In genomic region chr9:77708416-77708815, GRCh38 we compare ENCODE assay signal across 14 cellular contexts.
DNase-seq lines count a peak whose midpoint lies in the region; ATAC-seq lines count a peak whose summit lies in the region.
"Had no signal": no experiment of that assay in that cellular context is flagged by ENCODE, and none has a peak within 500 bp of the region (broad histone marks: within the 10 kb centered on the region; RNA-seq: fewer than 3 reads in every experiment).

No MANE protein-coding gene starts in this region.

- peak overlapping the region; percentile 97 for H3K27ac ChIP-seq in mesenchymal stem cell (ENCODE audit: low read length, poor library complexity, severe bottlenecking)

- no peak overlapping the region for H3K14ac ChIP-seq in mesenchymal stem cell (ENCODE audit: low read length in 2 of 2)

- H2BK12ac ChIP-seq in mesenchymal stem cell (ENCODE audit: low read length in 2 of 2): no peak overlapping the region

- H3K36me3 Mint-ChIP-seq in dendritic cell treated with granulocyte-macrophage colony-stimulating factor and Interleukin-4, amounts not matched to agents 40 ng/mL and 50 ng/mL, for 4 days (ENCODE audit: low read depth): peaks cover 9% of the 10 kb centered on the region
- no peaks in the 10 kb centered on the region for H3K36me3 Mint-ChIP-seq in natural killer cell treated with Interleukin-12 subunit alpha and Interleukin-12 subunit beta and Interleukin-15 and Interleukin-18, amount 100 ng/mL, for 72 hours

- H3K9me3 Mint-ChIP-seq in dendritic cell treated with granulocyte-macrophage colony-stimulating factor and Interleukin-4, amounts not matched to agents 40 ng/mL and 50 ng/mL, for 4 days: peaks cover 15% of the 10 kb centered on the region
- H3K9me3 Mint-ChIP-seq in natural killer cell treated with Interleukin-12 subunit alpha and Interleukin-12 subunit beta and Interleukin-15 and Interleukin-18, amount 100 ng/mL, for 72 hours: no peaks in the 10 kb centered on the region

- no peak overlapping the region for H2BK15ac ChIP-seq in mesenchymal stem cell (ENCODE audit: low read depth, poor library complexity, severe bottlenecking)

- H3K4me3 Mint-ChIP-seq in dendritic cell treated with granulocyte-macrophage colony-stimulating factor and Interleukin-4, amounts not matched to agents 40 ng/mL and 50 ng/mL, for 4 days: no peak overlapping the region
- H3K4me3 Mint-ChIP-seq in natural killer cell treated with Interleukin-12 subunit alpha and Interleukin-12 subunit beta and Interleukin-15 and Interleukin-18, amount 100 ng/mL, for 72 hours: no peak overlapping the region
- H3K4me3 Mint-ChIP-seq: activated naive CD8-positive, alpha-beta T cell treated with anti-CD3 and anti-CD28 coated beads, Interleukin-2, amount 10 ng/mL, durations not matched to agents 7 days and 5 days; nephron had no signal

- no peak overlapping the region for H2AFZ ChIP-seq in mesenchymal stem cell (ENCODE audit: low read depth, low read length)

- no peaks in the 10 kb centered on the region for H3K79me1 ChIP-seq in mesenchymal stem cell (replicated peaks; ENCODE audit: low read length, poor library complexity, severe bottlenecking)

- no peaks in the 10 kb centered on the region for H3K27me3 Mint-ChIP-seq in dendritic cell treated with granulocyte-macrophage colony-stimulating factor and Interleukin-4, amounts not matched to agents 40 ng/mL and 50 ng/mL, for 4 days
- H3K27me3 Mint-ChIP-seq in natural killer cell treated with Interleukin-12 subunit alpha and Interleukin-12 subunit beta and Interleukin-15 and Interleukin-18, amount 100 ng/mL, for 72 hours: peaks cover 3 to 11% of the 10 kb centered on the region in 2 donors
- H3K27me3 Mint-ChIP-seq: activated naive CD8-positive, alpha-beta T cell treated with anti-CD3 and anti-CD28 coated beads, Interleukin-2, amount 10 ng/mL, durations not matched to agents 7 days and 5 days had no signal

- no peak overlapping the region for H3K23ac ChIP-seq in mesenchymal stem cell (ENCODE audit: low read length in 2 of 2)

- H2BK5ac ChIP-seq in mesenchymal stem cell (ENCODE audit: low read depth, low read length, poor library complexity, severe bottlenecking): no peak overlapping the region

- H4K91ac ChIP-seq in mesenchymal stem cell (ENCODE audit: low read length): no peak overlapping the region

- H3K27ac Mint-ChIP-seq in dendritic cell treated with granulocyte-macrophage colony-stimulating factor and Interleukin-4, amounts not matched to agents 40 ng/mL and 50 ng/mL, for 4 days: peak overlapping the region; percentile 79
- no peak overlapping the region for H3K27ac Mint-ChIP-seq in natural killer cell treated with Interleukin-12 subunit alpha and Interleukin-12 subunit beta and Interleukin-15 and Interleukin-18, amount 100 ng/mL, for 72 hours
- H3K27ac Mint-ChIP-seq: activated naive CD8-positive, alpha-beta T cell treated with anti-CD3 and anti-CD28 coated beads, Interleukin-2, amount 10 ng/mL, durations not matched to agents 7 days and 5 days; nephron had no signal

- H3K4me3 ChIP-seq in mesenchymal stem cell (ENCODE audit: insufficient read depth in 1 of 2, low read depth in 1 of 2, low read length in 2 of 2): no peak overlapping the region
- H3K4me3 ChIP-seq: skin epidermis had no signal

- no peak overlapping the region for H3K4ac ChIP-seq in mesenchymal stem cell (ENCODE audit: low read depth in 1 of 2, low read length in 2 of 2)

- intact Hi-C loops in dendritic cell treated with granulocyte-macrophage colony-stimulating factor and Interleukin-4, amounts not matched to agents 40 ng/mL and 50 ng/mL, for 4 days (cut with micrococcal nuclease): no loop called here
- intact Hi-C loops in cardiac septum (cut with DNase I): no loop called here

- H2BK120ac ChIP-seq in mesenchymal stem cell (ENCODE audit: low read depth, low read length): no peak overlapping the region

- peaks cover 4% of the 10 kb centered on the region for H3K4me1 ChIP-seq in mesenchymal stem cell (ENCODE audit: control insufficient read depth, insufficient read depth, low read depth, low read length)

- H3K27me3 ChIP-seq in mesenchymal stem cell (ENCODE audit: control insufficient read depth in 1 of 2, insufficient read depth in 1 of 2, low read length in 2 of 2): no peaks in the 10 kb centered on the region

- no peak overlapping the region for H4K8ac ChIP-seq in mesenchymal stem cell (ENCODE audit: low read length)

- no peak overlapping the region for H3K4me2 ChIP-seq in mesenchymal stem cell (ENCODE audit: low read length, poor library complexity, severe bottlenecking)

- DNase-seq in A172 (ENCODE audit: low spot score) (peak; percentile 57), NCI-H226 (peak; percentile 38), mesenchymal stem cell (peak; percentile 43), cardiac septum (ENCODE audit: low spot score) (no peak)
- no peak for DNase-seq in natural killer cell treated with Interleukin-12 subunit alpha and Interleukin-12 subunit beta and Interleukin-15 and Interleukin-18, amount 100 ng/mL, for 72 hours (ENCODE audit: low spot score)
- DNase-seq: activated CD4-positive, CD25-positive, alpha-beta regulatory T cell; activated naive CD8-positive, alpha-beta T cell treated with anti-CD3 and anti-CD28 coated beads, Interleukin-2, amount 10 ng/mL, durations not matched to agents 7 days and 5 days; head of caudate nucleus had no signal

- H2AK5ac ChIP-seq in mesenchymal stem cell (ENCODE audit: low read length, severe bottlenecking): no peak overlapping the region

- H3K4me1 Mint-ChIP-seq in dendritic cell treated with granulocyte-macrophage colony-stimulating factor and Interleukin-4, amounts not matched to agents 40 ng/mL and 50 ng/mL, for 4 days (ENCODE audit: low read depth): peaks cover 68% of the 10 kb centered on the region
- no peaks in the 10 kb centered on the region for H3K4me1 Mint-ChIP-seq in natural killer cell treated with Interleukin-12 subunit alpha and Interleukin-12 subunit beta and Interleukin-15 and Interleukin-18, amount 100 ng/mL, for 72 hours (ENCODE audit: low read depth in 2 of 2)
- H3K4me1 Mint-ChIP-seq: activated naive CD8-positive, alpha-beta T cell treated with anti-CD3 and anti-CD28 coated beads, Interleukin-2, amount 10 ng/mL, durations not matched to agents 7 days and 5 days had no signal

- no peak for ATAC-seq in HG02973 (IDR thresholded peaks at IDR 0.05; ENCODE audit: unreplicated experiment)
- ATAC-seq in natural killer cell treated with Interleukin-12 subunit alpha and Interleukin-12 subunit beta and Interleukin-15 and Interleukin-18, amount 100 ng/mL, for 72 hours: no peak
- no peak for ATAC-seq in GM19395 (IDR thresholded peaks at IDR 0.05; ENCODE audit: unreplicated experiment)
- ATAC-seq: HCT116 had no signal

- H3K18ac ChIP-seq in mesenchymal stem cell (ENCODE audit: low read depth in 1 of 2, low read length in 2 of 2): no peak overlapping the region

- no CpG with 5 or more reads among the region's 1 CpG for WGBS in mesenchymal stem cell

- H3K9me3 ChIP-seq in mesenchymal stem cell (ENCODE audit: control insufficient read depth, low read length): peaks cover 12% of the 10 kb centered on the region

- H3K36me3 ChIP-seq in mesenchymal stem cell (ENCODE audit: control insufficient read depth in 1 of 2, insufficient read depth in 2 of 2, low read depth in 1 of 2, low read length in 2 of 2): no peaks in the 10 kb centered on the region

- peak overlapping the region; percentile 45 for H3K9ac ChIP-seq in mesenchymal stem cell (ENCODE audit: low read length)

Comparison
In these comparisons a context has a peak if more than half of its experiments do, and no peak if none do; other contexts are left out.
1. DNase-seq: peak in A172 (single experiment), NCI-H226 (single experiment) and mesenchymal stem cell (single experiment); none in cardiac septum (single experiment) and natural killer cell treated with Interleukin-12 subunit alpha and Interleukin-12 subunit beta and Interleukin-15 and Interleukin-18, amount 100 ng/mL, for 72 hours (single experiment).